Comparison of ENCODE assay signal across 28 cellular contexts in genomic region chr1:183435497-183435896, GRCh38. TPM values are rescaled to one million over a fixed set of nuclear protein-coding genes. Genes with fewer than 3 reads are reported as not detected.
"Had no signal": no experiment of that assay in that cellular context is flagged by ENCODE, and none has a peak within 500 bp of the region (broad histone marks: within the 10 kb centered on the region; RNA-seq: fewer than 3 reads in every experiment).

No MANE protein-coding gene starts in this region.

- H3K36me3 ChIP-seq: colonic mucosa, esophagus muscularis mucosa, gastroesophageal sphincter, heart right ventricle, neutrophil, pancreas, suprapubic skin, thyroid gland, vagina had no signal

- FAIRE-seq: endothelial cell of umbilical vein, islet of Langerhans, pancreas had no signal

- ATAC-seq: foreskin keratinocyte; gastroesophageal sphincter; heart right ventricle; left colon; natural killer cell; pancreas; sciatic nerve; stimulated activated naive CD8-positive, alpha-beta T cell treated with anti-CD3 and anti-CD28 coated beads, Interleukin-15, amount 100 ng/mL, for 72 hours had no signal

- DNase-seq: colonic mucosa; effector CD8-positive, alpha-beta T cell; foreskin keratinocyte; heart right ventricle; hippocampal formation; left colon; natural killer cell; pancreas; retina; stimulated activated CD4-positive, alpha-beta T cell treated with anti-CD3 and anti-CD28 coated beads, Interleukin-12 subunit alpha, Interleukin-12 subunit beta, amount 100 ng/mL, for 4 hours; stimulated activated CD4-positive, alpha-beta T cell treated with anti-CD3 and anti-CD28 coated beads, Interleukin-1b, Interleukin-23, amount 100 ng/mL, for 48 hours; stimulated activated CD4-positive, alpha-beta T cell treated with anti-CD3 and anti-CD28 coated beads, Interleukin-4, amount 100 ng/mL, for 1 hour; stimulated activated CD8-positive, alpha-beta memory T cell treated with anti-CD3 and anti-CD28 coated beads, Interleukin-4, amount 100 ng/mL, for 48 hours; stimulated activated naive CD4-positive, alpha-beta T cell; stimulated activated naive CD8-positive, alpha-beta T cell treated with anti-CD3 and anti-CD28 coated beads, Interleukin-15, amount 100 ng/mL, for 72 hours; thyroid gland; trophoblast cell had no signal

- H3K4me3 ChIP-seq: colonic mucosa, esophagus muscularis mucosa, gastroesophageal sphincter, heart right ventricle, lung, pancreas, smooth muscle cell, suprapubic skin, thyroid gland, vagina had no signal

- H3K27me3 ChIP-seq: colonic mucosa, esophagus muscularis mucosa, gastroesophageal sphincter, heart right ventricle, pancreas, thyroid gland, vagina had no signal

- H3K9me3 ChIP-seq: colonic mucosa, esophagus muscularis mucosa, gastroesophageal sphincter, heart right ventricle, neutrophil, pancreas, suprapubic skin, thyroid gland, vagina had no signal

- H3K4me1 ChIP-seq: colonic mucosa, esophagus muscularis mucosa, gastroesophageal sphincter, pancreas, suprapubic skin, thyroid gland, vagina had no signal

- H3K27ac ChIP-seq: colonic mucosa, esophagus muscularis mucosa, foreskin keratinocyte, gastroesophageal sphincter, heart right ventricle, neutrophil, pancreas, suprapubic skin, thyroid gland, vagina had no signal

RNA-seq across cellular contexts. Expression of gene NMNAT2, which starts 17.3 kb away (rescaled TPM):
- total RNA-seq: mononuclear cell, natural killer cell had no signal
